ENCODE assay signal across 18 cellular contexts in genomic region chr20:64025826-64026412, GRCh38. TPM values are rescaled to one million over a fixed set of nuclear protein-coding genes. Genes with fewer than 3 reads are reported as not detected.
DNase-seq lines count a peak whose midpoint lies in the region; ATAC-seq and TF ChIP-seq lines count a peak whose summit lies in the region.
"Had no signal": no experiment of that assay in that cellular context is flagged by ENCODE, and none has a peak within 500 bp of the region (broad histone marks: within the 10 kb centered on the region; RNA-seq: fewer than 3 reads in every experiment).

No MANE protein-coding gene starts in this region.

- no peaks in the 10 kb centered on the region for H3K9me3 ChIP-seq in hepatocyte (ENCODE audit: low read depth)

- H3K27me3 Mint-ChIP-seq in activated T-cell treated with anti-CD3 and anti-CD28 coated beads, Interleukin-2, amount 50 U/mL, for 4 hours (ENCODE audit: low read depth) = no peaks in the 10 kb centered on the region

- H3K36me3 ChIP-seq in hepatocyte (replicated peaks; ENCODE audit: insufficient read depth, low read depth) = no peaks in the 10 kb centered on the region

- DNase-seq in Right ventricle myocardium inferior (ENCODE audit: missing footprints) = peak; percentile 59
- no peak for DNase-seq in left cardiac atrium
- DNase-seq in hepatocyte (ENCODE audit: low spot score) = peak; percentile 5
- DNase-seq in NOMO-1 treated with DMSO at 0.1 percent for 48 hours (lab: John Stamatoyannopoulos, UW; ENCODE audit: unreplicated experiment) = no peak
- no peak for DNase-seq in activated CD4-positive, alpha-beta T cell treated with anti-CD3 and anti-CD28 coated beads for 48 hours
- DNase-seq in activated T-cell treated with anti-CD3 and anti-CD28 coated beads, Interleukin-2, amount 50 U/mL, for 4 hours = no peak
- DNase-seq: CD8-positive, alpha-beta T cell; COR-L47; DMS153; DMS79 treated with DMSO at 0.1 percent for 48 hours; EL; GM23248 had no signal

- no peaks in the 10 kb centered on the region for H3K9me3 Mint-ChIP-seq in activated T-cell treated with anti-CD3 and anti-CD28 coated beads, Interleukin-2, amount 50 U/mL, for 4 hours
- H3K9me3 Mint-ChIP-seq: CD8-positive, alpha-beta T cell had no signal

- no peaks in the 10 kb centered on the region for H3K27me3 ChIP-seq in hepatocyte

- 95% methylated on average over 28 of the region's 29 CpGs for WGBS in hepatocyte (ENCODE audit: low lambda C conversion rate, missing lambda C conversion rate)

- no peak overlapping the region for H3K4me3 Mint-ChIP-seq in activated T-cell treated with anti-CD3 and anti-CD28 coated beads, Interleukin-2, amount 50 U/mL, for 4 hours
- H3K4me3 Mint-ChIP-seq: CD14-positive monocyte; CD8-positive, alpha-beta T cell had no signal

- H2AFZ ChIP-seq in hepatocyte = no peak overlapping the region
- H2AFZ ChIP-seq: GM23248 had no signal

- no peaks in the 10 kb centered on the region for H3K9me2 ChIP-seq in hepatocyte (replicated peaks; ENCODE audit: insufficient read depth)

- H3K36me3 Mint-ChIP-seq in activated T-cell treated with anti-CD3 and anti-CD28 coated beads, Interleukin-2, amount 50 U/mL, for 4 hours (ENCODE audit: insufficient read depth) = peaks cover 35% of the 10 kb centered on the region

- peaks cover 13% of the 10 kb centered on the region for H4K20me1 ChIP-seq in hepatocyte (ENCODE audit: insufficient read depth, poor library complexity, severe bottlenecking)

- peaks cover 5% of the 10 kb centered on the region for H3K4me1 ChIP-seq in hepatocyte (ENCODE audit: insufficient read depth)

- H3K4me1 Mint-ChIP-seq in activated T-cell treated with anti-CD3 and anti-CD28 coated beads, Interleukin-2, amount 50 U/mL, for 4 hours (ENCODE audit: low read depth) = no peaks in the 10 kb centered on the region
- H3K4me1 Mint-ChIP-seq: CD14-positive monocyte had no signal

- TF ChIP-seq CTCF in hepatocyte (IDR thresholded peaks at IDR 0.05; ENCODE audit: poor library complexity) = no peak

- no peaks in the 10 kb centered on the region for H3K79me2 ChIP-seq in hepatocyte

- no peak overlapping the region for H3K4me2 ChIP-seq in hepatocyte

- intact Hi-C loops in Right ventricle myocardium inferior (cut with DNase I) (no loop called here), left cardiac atrium (cut with DNase I) (no loop called here)

- no peak overlapping the region for H3K4me3 ChIP-seq in hepatocyte
- H3K4me3 ChIP-seq: GM23248 had no signal

- ATAC-seq in Right ventricle myocardium inferior = no peak
- ATAC-seq in left cardiac atrium = no peak
- ATAC-seq in esophagus mucosa = peak; percentile 5
- ATAC-seq in HG03025 (IDR thresholded peaks at IDR 0.05; ENCODE audit: low FRiP score, unreplicated experiment) = no peak
- ATAC-seq in activated T-cell treated with anti-CD3 and anti-CD28 coated beads, Interleukin-2, amount 50 U/mL, for 4 hours = no peak
- ATAC-seq: CD8-positive, alpha-beta T cell; HCT116 had no signal

- H3K27ac ChIP-seq in hepatocyte = no peak overlapping the region
- H3K27ac ChIP-seq: 22Rv1, GM23248 had no signal

RNA-seq across cellular contexts. Expression of gene C20orf204, which starts 10.1 kb away (rescaled TPM):
- total RNA-seq in Right ventricle myocardium inferior (0.30 TPM), left cardiac atrium (1 to 10 TPM in 1 of 2 donors, under 1 TPM in 1; 0.29 to 1.0 TPM), esophagus mucosa (0.88 TPM), hepatocyte (0.57 and 0.72 TPM in 2 replicates)
- 0.85 and 1.7 TPM in 2 replicates for polyA plus RNA-seq in hepatocyte
- 1 to 10 TPM; 2.6 to 3.9 (median 3.2) TPM for total RNA-seq in activated T-cell treated with anti-CD3 and anti-CD28 coated beads, Interleukin-2, amount 50 U/mL, for 4 hours
- polyA plus RNA-seq: CD14-positive monocyte had no signal

RNA-seq across cellular contexts. Expression of gene SOX18, which starts 23.5 kb away (rescaled TPM):
- 38.4 TPM for total RNA-seq in Right ventricle myocardium inferior
- total RNA-seq in left cardiac atrium = 10 to 100 TPM; 39.4 to 83.4 TPM
- total RNA-seq in esophagus mucosa = 5.4 TPM
- not detected in 2 replicates for total RNA-seq in hepatocyte
- 1.9 and 2.0 TPM in 2 replicates for polyA plus RNA-seq in hepatocyte
- under 1 TPM; 0.13 to 0.24 (median 0.24) TPM for total RNA-seq in activated T-cell treated with anti-CD3 and anti-CD28 coated beads, Interleukin-2, amount 50 U/mL, for 4 hours
- total RNA-seq: CD8-positive, alpha-beta T cell; GM23248 had no signal
- polyA plus RNA-seq: BJ, CD14-positive monocyte, GM23248 had no signal

RNA-seq across cellular contexts. Expression of gene TCEA2, which starts 37.1 kb away (rescaled TPM):
- total RNA-seq in Right ventricle myocardium inferior (39.0 TPM), left cardiac atrium (10 to 100 TPM; 44.7 to 46.4 TPM), esophagus mucosa (6.8 TPM), hepatocyte (23.8 and 26.0 TPM in 2 replicates)
- polyA plus RNA-seq in hepatocyte = 74.2 and 80.0 TPM in 2 replicates
- 10 to 100 TPM; 10.5 to 17.3 (median 11.5) TPM for total RNA-seq in activated T-cell treated with anti-CD3 and anti-CD28 coated beads, Interleukin-2, amount 50 U/mL, for 4 hours

RNA-seq across cellular contexts. Expression of gene PRPF6, which starts 45.0 kb away (rescaled TPM):
- total RNA-seq in Right ventricle myocardium inferior (46.4 TPM), left cardiac atrium (10 to 100 TPM; 38.8 to 43.9 TPM), esophagus mucosa (39.7 TPM), hepatocyte (35.6 and 41.3 TPM in 2 replicates)
- polyA plus RNA-seq in hepatocyte = 37.3 and 43.1 TPM in 2 replicates
- 100 to 1,000 TPM in 1 of 3 donors, 10 to 100 TPM in 2; 95.9 to 101 (median 98.7) TPM for total RNA-seq in activated T-cell treated with anti-CD3 and anti-CD28 coated beads, Interleukin-2, amount 50 U/mL, for 4 hours

RNA-seq across cellular contexts. Expression of gene SAMD10, which starts 46.5 kb away (rescaled TPM):
- total RNA-seq in Right ventricle myocardium inferior (5.7 TPM), left cardiac atrium (1 to 10 TPM; 2.7 to 3.8 TPM), esophagus mucosa (5.7 TPM), hepatocyte (1.1 and 1.6 TPM in 2 replicates)
- 11.0 and 11.7 TPM in 2 replicates for polyA plus RNA-seq in hepatocyte
- total RNA-seq in activated T-cell treated with anti-CD3 and anti-CD28 coated beads, Interleukin-2, amount 50 U/mL, for 4 hours = 10 to 100 TPM; 14.6 to 17.4 (median 16.8) TPM

Comparison
In these comparisons a context has a peak if more than half of its experiments do, and no peak if none do; other contexts are left out.
1. DNase-seq: peak in Right ventricle myocardium inferior (single experiment) and hepatocyte (single experiment); none in left cardiac atrium (single experiment), NOMO-1 treated with DMSO at 0.1 percent for 48 hours (single experiment), activated CD4-positive, alpha-beta T cell treated with anti-CD3 and anti-CD28 coated beads for 48 hours (single experiment) and activated T-cell treated with anti-CD3 and anti-CD28 coated beads, Interleukin-2, amount 50 U/mL, for 4 hours (single experiment).